Comparison of ENCODE assay signal across 1 cellular context in the genomic region with DNA sequence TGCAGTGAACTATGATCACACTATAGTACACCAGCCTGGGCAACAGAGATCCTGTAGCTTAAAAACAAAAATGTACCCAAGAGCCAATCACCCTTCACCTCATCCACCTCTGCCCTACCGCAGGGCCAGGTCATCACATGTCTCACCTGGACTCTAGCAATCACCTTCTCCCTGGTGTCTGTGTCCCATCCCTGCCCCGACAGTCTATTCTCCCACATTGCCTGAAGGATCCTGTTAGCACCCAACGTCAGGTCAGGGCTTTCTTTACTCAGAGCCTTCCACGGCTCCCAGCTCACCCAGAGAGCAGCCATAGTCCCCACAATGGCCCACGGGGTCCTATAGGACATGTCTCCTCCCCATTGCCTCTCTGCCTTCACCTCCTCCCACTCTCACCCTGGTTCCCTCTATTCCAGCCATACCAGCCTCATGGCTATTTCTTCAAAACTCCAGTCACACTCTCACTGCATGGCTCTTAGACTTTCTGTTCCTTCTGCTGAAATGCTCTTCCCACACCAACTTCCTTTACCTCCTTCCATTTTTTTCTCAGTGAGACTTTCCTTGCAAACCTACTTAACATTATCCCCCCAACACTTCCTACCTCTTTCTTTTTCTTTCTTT.
TF ChIP-seq lines count a peak whose summit lies in the region.

No MANE protein-coding gene starts in this region.

TF ChIP-seq in GM23338, 12 proteins besides CTCF, POLR2A, EP300 and RAD21 (continued from another document):
- TF ChIP-seq, protein P1, sequence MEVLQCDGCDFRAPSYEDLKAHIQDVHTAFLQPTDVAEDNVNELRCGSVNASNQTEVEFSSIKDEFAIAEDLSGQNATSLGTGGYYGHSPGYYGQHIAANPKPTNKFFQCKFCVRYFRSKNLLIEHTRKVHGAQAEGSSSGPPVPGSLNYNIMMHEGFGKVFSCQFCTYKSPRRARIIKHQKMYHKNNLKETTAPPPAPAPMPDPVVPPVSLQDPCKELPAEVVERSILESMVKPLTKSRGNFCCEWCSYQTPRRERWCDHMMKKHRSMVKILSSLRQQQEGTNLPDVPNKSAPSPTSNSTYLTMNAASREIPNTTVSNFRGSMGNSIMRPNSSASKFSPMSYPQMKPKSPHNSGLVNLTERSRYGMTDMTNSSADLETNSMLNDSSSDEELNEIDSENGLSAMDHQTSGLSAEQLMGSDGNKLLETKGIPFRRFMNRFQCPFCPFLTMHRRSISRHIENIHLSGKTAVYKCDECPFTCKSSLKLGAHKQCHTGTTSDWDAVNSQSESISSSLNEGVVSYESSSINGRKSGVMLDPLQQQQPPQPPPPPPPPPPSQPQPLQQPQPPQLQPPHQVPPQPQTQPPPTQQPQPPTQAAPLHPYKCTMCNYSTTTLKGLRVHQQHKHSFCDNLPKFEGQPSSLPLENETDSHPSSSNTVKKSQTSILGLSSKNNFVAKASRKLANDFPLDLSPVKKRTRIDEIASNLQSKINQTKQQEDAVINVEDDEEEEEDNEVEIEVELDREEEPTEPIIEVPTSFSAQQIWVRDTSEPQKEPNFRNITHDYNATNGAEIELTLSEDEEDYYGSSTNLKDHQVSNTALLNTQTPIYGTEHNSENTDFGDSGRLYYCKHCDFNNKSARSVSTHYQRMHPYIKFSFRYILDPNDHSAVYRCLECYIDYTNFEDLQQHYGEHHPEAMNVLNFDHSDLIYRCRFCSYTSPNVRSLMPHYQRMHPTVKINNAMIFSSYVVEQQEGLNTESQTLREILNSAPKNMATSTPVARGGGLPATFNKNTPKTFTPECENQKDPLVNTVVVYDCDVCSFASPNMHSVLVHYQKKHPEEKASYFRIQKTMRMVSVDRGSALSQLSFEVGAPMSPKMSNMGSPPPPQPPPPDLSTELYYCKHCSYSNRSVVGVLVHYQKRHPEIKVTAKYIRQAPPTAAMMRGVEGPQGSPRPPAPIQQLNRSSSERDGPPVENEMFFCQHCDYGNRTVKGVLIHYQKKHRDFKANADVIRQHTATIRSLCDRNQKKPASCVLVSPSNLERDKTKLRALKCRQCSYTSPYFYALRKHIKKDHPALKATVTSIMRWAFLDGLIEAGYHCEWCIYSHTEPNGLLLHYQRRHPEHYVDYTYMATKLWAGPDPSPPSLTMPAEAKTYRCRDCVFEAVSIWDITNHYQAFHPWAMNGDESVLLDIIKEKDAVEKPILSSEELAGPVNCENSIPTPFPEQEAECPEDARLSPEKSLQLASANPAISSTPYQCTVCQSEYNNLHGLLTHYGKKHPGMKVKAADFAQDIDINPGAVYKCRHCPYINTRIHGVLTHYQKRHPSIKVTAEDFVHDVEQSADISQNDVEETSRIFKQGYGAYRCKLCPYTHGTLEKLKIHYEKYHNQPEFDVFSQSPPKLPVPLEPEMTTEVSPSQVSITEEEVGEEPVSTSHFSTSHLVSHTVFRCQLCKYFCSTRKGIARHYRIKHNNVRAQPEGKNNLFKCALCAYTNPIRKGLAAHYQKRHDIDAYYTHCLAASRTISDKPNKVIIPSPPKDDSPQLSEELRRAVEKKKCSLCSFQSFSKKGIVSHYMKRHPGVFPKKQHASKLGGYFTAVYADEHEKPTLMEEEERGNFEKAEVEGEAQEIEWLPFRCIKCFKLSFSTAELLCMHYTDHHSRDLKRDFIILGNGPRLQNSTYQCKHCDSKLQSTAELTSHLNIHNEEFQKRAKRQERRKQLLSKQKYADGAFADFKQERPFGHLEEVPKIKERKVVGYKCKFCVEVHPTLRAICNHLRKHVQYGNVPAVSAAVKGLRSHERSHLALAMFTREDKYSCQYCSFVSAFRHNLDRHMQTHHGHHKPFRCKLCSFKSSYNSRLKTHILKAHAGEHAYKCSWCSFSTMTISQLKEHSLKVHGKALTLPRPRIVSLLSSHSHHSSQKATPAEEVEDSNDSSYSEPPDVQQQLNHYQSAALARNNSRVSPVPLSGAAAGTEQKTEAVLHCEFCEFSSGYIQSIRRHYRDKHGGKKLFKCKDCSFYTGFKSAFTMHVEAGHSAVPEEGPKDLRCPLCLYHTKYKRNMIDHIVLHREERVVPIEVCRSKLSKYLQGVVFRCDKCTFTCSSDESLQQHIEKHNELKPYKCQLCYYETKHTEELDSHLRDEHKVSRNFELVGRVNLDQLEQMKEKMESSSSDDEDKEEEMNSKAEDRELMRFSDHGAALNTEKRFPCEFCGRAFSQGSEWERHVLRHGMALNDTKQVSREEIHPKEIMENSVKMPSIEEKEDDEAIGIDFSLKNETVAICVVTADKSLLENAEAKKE (CRISPR knock-in tag; IDR thresholded peaks at IDR 0.05) = no peak
- TF ChIP-seq ETS1 (IDR thresholded peaks at IDR 0.05) = no peak
- no peak for TF ChIP-seq EZH2 (IDR thresholded peaks at IDR 0.05; ENCODE audit: low read depth, unreplicated experiment)
- no peak for TF ChIP-seq NANOG (IDR thresholded peaks at IDR 0.05; ENCODE audit: borderline replicate concordance)
- TF ChIP-seq EZH2phosphoT487 (IDR thresholded peaks at IDR 0.05; ENCODE audit: unreplicated experiment) = no peak
- TF ChIP-seq ZNF114 (CRISPR knock-in tag; IDR thresholded peaks at IDR 0.05) = no peak
- TF ChIP-seq REST (IDR thresholded peaks at IDR 0.05; ENCODE audit: unreplicated experiment) = no peak
- TF ChIP-seq JUNB (IDR thresholded peaks at IDR 0.05; ENCODE audit: unreplicated experiment) = no peak
- TF ChIP-seq CREB1 (CRISPR knock-in tag; IDR thresholded peaks at IDR 0.05; ENCODE audit: low read depth) = no peak
- no peak for TF ChIP-seq POLR2AphosphoS5 (IDR thresholded peaks at IDR 0.05; ENCODE audit: low read depth)
- no peak for TF ChIP-seq ZNF331 (CRISPR knock-in tag; IDR thresholded peaks at IDR 0.05; ENCODE audit: low read depth)
